Comparison of ENCODE assay signal across 21 cellular contexts in the genomic region with DNA sequence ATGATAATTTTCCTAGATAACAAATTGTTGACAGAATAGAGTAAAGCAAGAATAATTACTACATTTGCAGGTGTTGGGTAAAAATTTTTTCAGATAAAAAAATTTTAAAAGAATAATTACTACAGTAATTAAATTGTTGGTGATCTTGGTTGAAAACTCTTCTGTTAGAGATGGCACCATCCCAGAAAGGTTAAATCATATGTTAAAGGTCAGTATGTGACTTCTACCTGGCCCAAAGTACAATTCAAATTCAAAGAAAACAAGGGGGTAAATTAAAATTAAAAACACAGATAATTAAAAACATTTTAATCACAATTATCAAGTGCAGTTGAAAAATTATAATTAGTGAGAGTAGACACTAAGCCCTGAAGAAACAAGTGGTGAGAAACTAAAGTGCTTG. TPM values are rescaled to one million over a fixed set of nuclear protein-coding genes. Genes with fewer than 3 reads are reported as not detected.
DNase-seq lines count a peak whose midpoint lies in the region; ATAC-seq, FAIRE-seq and TF ChIP-seq lines count a peak whose summit lies in the region.
"Had no signal": no experiment of that assay in that cellular context is flagged by ENCODE, and none has a peak within 500 bp of the region (broad histone marks: within the 10 kb centered on the region; RNA-seq: fewer than 3 reads in every experiment).

No MANE protein-coding gene starts in this region.

- peaks cover 35% of the 10 kb centered on the region for H3K36me3 Mint-ChIP-seq in Calu3 (ENCODE audit: insufficient read depth, unreplicated experiment)
- H3K36me3 Mint-ChIP-seq: CD4-positive, CD25-positive, alpha-beta regulatory T cell; CD8-positive, alpha-beta memory T cell had no signal

- TF ChIP-seq CTCF in Calu3 (IDR thresholded peaks at IDR 0.05; ENCODE audit: unreplicated experiment) (no peak), stomach (IDR thresholded peaks at IDR 0.05) (no peak)

- CTCF ChIA-PET in Calu3 (lab: Charles Lee) = no interaction called here

- H3K4me1 Mint-ChIP-seq in Calu3 (ENCODE audit: low read depth, unreplicated experiment) = peaks cover 24% of the 10 kb centered on the region
- H3K4me1 Mint-ChIP-seq: CD4-positive, CD25-positive, alpha-beta regulatory T cell; CD8-positive, alpha-beta memory T cell had no signal

- intact Hi-C loops in Calu3 (cut with micrococcal nuclease; ENCODE audit: unreplicated experiment) = loop anchor here (2.0 kb wide), 1 partner anchor 94 kb away; no protein-coding TSS in a partner anchor
- intact Hi-C loops in stomach (cut with DNase I; ENCODE audit: low total_unique reads) = no loop called here

- FAIRE-seq in islet of Langerhans (lab: Jason Lieb, UNC) = peak; percentile 43
- FAIRE-seq: D721Med, G401.6, GM12891 had no signal

- H3K9me3 ChIP-seq in mucosa of stomach (ENCODE audit: control insufficient read depth, low read length) (no peaks in the 10 kb centered on the region), stomach (no peaks in the 10 kb centered on the region)
- H3K9me3 ChIP-seq: BE2C had no signal

- H3K27me3 Mint-ChIP-seq in Calu3 (ENCODE audit: unreplicated experiment) = no peaks in the 10 kb centered on the region
- H3K27me3 Mint-ChIP-seq: CD8-positive, alpha-beta memory T cell had no signal

- H3K4me1 ChIP-seq in mucosa of stomach (ENCODE audit: control insufficient read depth, insufficient read depth, low read length) (no peaks in the 10 kb centered on the region), stomach (peaks cover 0 to 8% (median 2%) of the 10 kb centered on the region in 4 donors)
- H3K4me1 ChIP-seq: BE2C had no signal

- no peak for TF ChIP-seq POLR2A in stomach (IDR thresholded peaks at IDR 0.05)

- H3K4me3 ChIP-seq in mucosa of stomach (ENCODE audit: low read length) (no peak overlapping the region), stomach (peak overlapping the region in 3 of 4 donors; percentile 23 to 25 (median 25))

- ATAC-seq in GM21825 (IDR thresholded peaks at IDR 0.05; ENCODE audit: unreplicated experiment) = no peak
- no peak for ATAC-seq in HG02571 (IDR thresholded peaks at IDR 0.05; ENCODE audit: unreplicated experiment)
- ATAC-seq: HCT116 had no signal

- no peak for TF ChIP-seq EP300 in stomach (IDR thresholded peaks at IDR 0.05)

- peak overlapping the region; percentile 56 for H3K4me3 Mint-ChIP-seq in Calu3 (ENCODE audit: low read depth, unreplicated experiment)
- H3K4me3 Mint-ChIP-seq: CD4-positive, CD25-positive, alpha-beta regulatory T cell; CD8-positive, alpha-beta memory T cell; HFFc6 had no signal

- peak overlapping the region; percentile 89 for H3K9ac ChIP-seq in mucosa of stomach (ENCODE audit: low read length)

- DNase-seq in Calu3 = no peak
- no peak for DNase-seq in stomach
- DNase-seq in activated CD8-positive, alpha-beta memory T cell treated with anti-CD3 and anti-CD28 coated beads, Interleukin-2, amount 50 U/mL, for 4 hours = no peak
- DNase-seq: ACHN; BE2C; C1 segment of cervical spinal cord; CD4-positive, CD25-positive, alpha-beta regulatory T cell; CD8-positive, alpha-beta memory T cell; COR-L47; GOT3; H7; HFFc6 had no signal

- H3K27ac Mint-ChIP-seq in Calu3 (ENCODE audit: unreplicated experiment) = peak overlapping the region; percentile 96
- H3K27ac Mint-ChIP-seq: CD4-positive, CD25-positive, alpha-beta regulatory T cell; CD8-positive, alpha-beta memory T cell; HFFc6 had no signal

- H3K27me3 ChIP-seq in mucosa of stomach (ENCODE audit: control insufficient read depth, insufficient read depth, low read length) (no peaks in the 10 kb centered on the region), stomach (no peaks in the 10 kb centered on the region)
- H3K27me3 ChIP-seq: BE2C had no signal

- H3K9me3 Mint-ChIP-seq in Calu3 (ENCODE audit: low read depth, unreplicated experiment) = no peaks in the 10 kb centered on the region
- H3K9me3 Mint-ChIP-seq: CD8-positive, alpha-beta memory T cell; HFFc6 had no signal

- no peaks in the 10 kb centered on the region for H3K36me3 ChIP-seq in mucosa of stomach (ENCODE audit: control insufficient read depth, insufficient read depth, low read length)
- no peaks in the 10 kb centered on the region for H3K36me3 ChIP-seq in stomach
- H3K36me3 ChIP-seq: BE2C had no signal

- H3K27ac ChIP-seq in stomach = peak overlapping the region in 4 of 5 donors; percentile 50 to 83 (median 70)

- BruUV-seq in Calu3 (replicated peaks; lab: Mats Ljungman, UMichigan) = TSS peak; percentile 71

RNA-seq across cellular contexts. Expression of gene PIK3C2G, which starts 18.1 kb away (rescaled TPM):
- 24.0 and 24.3 TPM in 2 replicates for total RNA-seq in Calu3 (2022)
- total RNA-seq in stomach = 100 to 1,000 TPM in 3 of 5 donors, 10 to 100 TPM in 1, under 1 TPM in 1; 0.29 to 191 (median 128) TPM
- 10 to 100 TPM in 2 of 3 donors, 1 to 10 TPM in 1; 8.4 to 25.1 (median 14.3) TPM for polyA plus RNA-seq in stomach
- total RNA-seq: A172; CD4-positive, CD25-positive, alpha-beta regulatory T cell; CD8-positive, alpha-beta memory T cell; H7; HFFc6 had no signal
- polyA plus RNA-seq: CD4-positive, CD25-positive, alpha-beta regulatory T cell; CD8-positive, alpha-beta memory T cell had no signal
